ENCODE assay signal across 22 cellular contexts in genomic region chr12:52164624-52165023, GRCh38. TPM values are rescaled to one million over a fixed set of nuclear protein-coding genes. Genes with fewer than 3 reads are reported as not detected.
A peak's percentile ranks its signal among the peaks of the same experiment; 100 is the strongest.
DNase-seq lines count a peak whose midpoint lies in the region; ATAC-seq, FAIRE-seq and TF ChIP-seq lines count a peak whose summit lies in the region.
"Had no signal": no experiment of that assay in that cellular context is flagged by ENCODE, and none has a peak within 500 bp of the region (broad histone marks: within the 10 kb centered on the region; RNA-seq: fewer than 3 reads in every experiment).

No MANE protein-coding gene starts in this region.

- no peak overlapping the region for H3K4me3 Mint-ChIP-seq in CD14-positive monocyte
- H3K4me3 Mint-ChIP-seq: activated CD4-positive, alpha-beta memory T cell treated with anti-CD3 and anti-CD28 coated beads for 36 hours; activated naive CD4-positive, alpha-beta T cell treated with anti-CD3 and anti-CD28 coated beads, Interleukin-2, amount 50 U/mL, for 24 hours; activated T-cell treated with anti-CD3 and anti-CD28 coated beads, Interleukin-2, amount 50 U/mL, for 4 hours; CD8-positive, alpha-beta T cell; dendritic cell treated with granulocyte-macrophage colony-stimulating factor and Interleukin-4, amounts not matched to agents 40 ng/mL and 50 ng/mL, for 4 days; T-helper 1 cell treated with Interleukin-12 subunit alpha and Interleukin-12 subunit beta and Interleukin-4 antibody, amounts not matched to agents 30 μg/mL and 1 μg/mL, for 36 hours had no signal

- no peaks in the 10 kb centered on the region for H3K9me1 ChIP-seq in keratinocyte (ENCODE audit: control insufficient read depth, extremely low read depth, insufficient read depth, low read length)

- H3K9ac ChIP-seq in HUES6 (ENCODE audit: low read length): peak overlapping the region; percentile 39
- H3K9ac ChIP-seq in keratinocyte (ENCODE audit: control insufficient read depth, extremely low read depth, insufficient read depth, low read length): no peak overlapping the region

- peaks cover 2 to 5% (median 2%) of the 10 kb centered on the region in 3 donors for H3K27me3 Mint-ChIP-seq in CD14-positive monocyte (ENCODE audit: low read depth in 3 of 3)
- H3K27me3 Mint-ChIP-seq: activated CD4-positive, alpha-beta memory T cell treated with anti-CD3 and anti-CD28 coated beads for 36 hours; activated naive CD4-positive, alpha-beta T cell treated with anti-CD3 and anti-CD28 coated beads, Interleukin-2, amount 50 U/mL, for 24 hours had no signal

- H3K9me3 ChIP-seq in HUES6 (ENCODE audit: control insufficient read depth, insufficient read depth, low read depth, low read length): no peaks in the 10 kb centered on the region
- no peaks in the 10 kb centered on the region for H3K9me3 ChIP-seq in RWPE2 (ENCODE audit: severe bottlenecking)
- no peaks in the 10 kb centered on the region for H3K9me3 ChIP-seq in keratinocyte (ENCODE audit: control insufficient read depth, low read depth, low read length)
- no peaks in the 10 kb centered on the region for H3K9me3 ChIP-seq in sigmoid colon
- H3K9me3 ChIP-seq: gastroesophageal sphincter, left lung, stomach had no signal

- peak; percentile 43 for ATAC-seq in RWPE2 (ENCODE audit: low read depth)

- H3K36me3 ChIP-seq in HUES6 (ENCODE audit: control insufficient read depth, insufficient read depth, low read length) (no peaks in the 10 kb centered on the region), RWPE2 (ENCODE audit: low read depth) (no peaks in the 10 kb centered on the region), keratinocyte (ENCODE audit: control insufficient read depth in 2 of 2, extremely low read depth in 1 of 2, insufficient read depth in 2 of 2, low read length in 2 of 2) (no peaks in the 10 kb centered on the region), sigmoid colon (no peaks in the 10 kb centered on the region)
- H3K36me3 ChIP-seq: gastroesophageal sphincter, left lung, stomach, WERI-Rb-1 had no signal

- H3K4me1 Mint-ChIP-seq in CD14-positive monocyte: peaks cover 38% of the 10 kb centered on the region

- dilution Hi-C loops in keratinocyte (cut with MboI; ENCODE audit: extremely low pct_ligation_motif_present, low sequenced_read_pairs): no loop called here

- intact Hi-C loops in CD14-positive monocyte (cut with micrococcal nuclease): no loop called here
- intact Hi-C loops in sigmoid colon (cut with DNase I): no loop called here

- no peak overlapping the region for H2AFZ ChIP-seq in keratinocyte (ENCODE audit: control insufficient read depth, low read length)

- TF ChIP-seq EP300 in sigmoid colon (IDR thresholded peaks at IDR 0.05): no peak

- TF ChIP-seq CTCF in CD14-positive monocyte (IDR thresholded peaks at IDR 0.05) (no peak), RWPE2 (IDR thresholded peaks at IDR 0.05; ENCODE audit: poor library complexity, severe bottlenecking) (no peak), keratinocyte (optimal IDR thresholded peaks at IDR 0.05 in 1 of 3, IDR thresholded peaks at IDR 0.05 in 1 of 3, conservative IDR thresholded peaks at IDR 0.05 in 1 of 3; ENCODE audit: extremely low read depth in 1 of 3, insufficient read depth in 2 of 3, low read length in 3 of 3) (no peak), sigmoid colon (IDR thresholded peaks at IDR 0.05) (no peak)

- WGBS in sigmoid colon, 2 donors: 61 to 80% methylated on average over 13 of the region's 13 CpGs

- H3K36me3 Mint-ChIP-seq in CD14-positive monocyte: no peaks in the 10 kb centered on the region
- H3K36me3 Mint-ChIP-seq: activated CD4-positive, alpha-beta memory T cell treated with anti-CD3 and anti-CD28 coated beads for 36 hours; activated naive CD4-positive, alpha-beta T cell treated with anti-CD3 and anti-CD28 coated beads, Interleukin-2, amount 50 U/mL, for 24 hours; CD8-positive, alpha-beta T cell had no signal

- H3K9me3 Mint-ChIP-seq in CD14-positive monocyte: no peaks in the 10 kb centered on the region
- H3K9me3 Mint-ChIP-seq: activated CD4-positive, alpha-beta memory T cell treated with anti-CD3 and anti-CD28 coated beads for 36 hours; activated naive CD4-positive, alpha-beta T cell treated with anti-CD3 and anti-CD28 coated beads, Interleukin-2, amount 50 U/mL, for 24 hours; activated T-cell treated with anti-CD3 and anti-CD28 coated beads, Interleukin-2, amount 50 U/mL, for 4 hours; CD8-positive, alpha-beta T cell; dendritic cell treated with granulocyte-macrophage colony-stimulating factor and Interleukin-4, amounts not matched to agents 40 ng/mL and 50 ng/mL, for 4 days; T-helper 1 cell treated with Interleukin-12 subunit alpha and Interleukin-12 subunit beta and Interleukin-4 antibody, amounts not matched to agents 30 μg/mL and 1 μg/mL, for 36 hours had no signal

- no peak for TF ChIP-seq POLR2A in sigmoid colon (IDR thresholded peaks at IDR 0.05)

- H3K4me1 ChIP-seq in HUES6 (ENCODE audit: control insufficient read depth, insufficient read depth, low read length): peaks cover 25% of the 10 kb centered on the region
- H3K4me1 ChIP-seq in RWPE2 (ENCODE audit: insufficient read depth, poor library complexity, severe bottlenecking): peaks cover 22% of the 10 kb centered on the region
- peaks cover 26% of the 10 kb centered on the region for H3K4me1 ChIP-seq in keratinocyte (ENCODE audit: control insufficient read depth, extremely low read depth, insufficient read depth, low read length)
- peaks cover 0 to 14% (median 8%) of the 10 kb centered on the region in 4 donors for H3K4me1 ChIP-seq in sigmoid colon

- H3K27ac Mint-ChIP-seq in CD14-positive monocyte: peak overlapping the region in 6 of 7 donors; percentile 15 to 88 (median 81)
- H3K27ac Mint-ChIP-seq: activated CD4-positive, alpha-beta memory T cell treated with anti-CD3 and anti-CD28 coated beads for 36 hours; activated naive CD4-positive, alpha-beta T cell treated with anti-CD3 and anti-CD28 coated beads, Interleukin-2, amount 50 U/mL, for 24 hours; CD8-positive, alpha-beta T cell; T-helper 1 cell treated with Interleukin-12 subunit alpha and Interleukin-12 subunit beta and Interleukin-4 antibody, amounts not matched to agents 30 μg/mL and 1 μg/mL, for 36 hours had no signal

- FAIRE-seq in keratinocyte (lab: Jason Lieb, UNC): peak; percentile 20

- DNase-seq in CD14-positive monocyte (ENCODE audit: low spot score): no peak
- DNase-seq in RWPE2 (ENCODE audit: low spot score): no peak
- DNase-seq in keratinocyte (ENCODE audit: low read depth, low spot score): no peak
- no peak for DNase-seq in cerebellar cortex (ENCODE audit: low spot score)
- no peak for DNase-seq in ecto neural progenitor cell (ENCODE audit: low spot score)
- DNase-seq in HuH-7 (ENCODE audit: low spot score): no peak
- no peak for DNase-seq in sigmoid colon
- DNase-seq: activated T-cell treated with anti-CD3 and anti-CD28 coated beads, Interleukin-2, amount 50 U/mL, for 4 hours; KG1; SIG-M5 had no signal

- no peak overlapping the region for H3K4me2 ChIP-seq in keratinocyte (ENCODE audit: control insufficient read depth, extremely low read depth, insufficient read depth, low read depth, low read length)

- H3K4me3 ChIP-seq in HUES6 (ENCODE audit: low read depth, low read length) (no peak overlapping the region), RWPE2 (ENCODE audit: severe bottlenecking) (no peak overlapping the region), keratinocyte (ENCODE audit: control insufficient read depth in 2 of 3, extremely low read depth in 1 of 3, insufficient read depth in 2 of 3, low read depth in 1 of 3, low read length in 3 of 3) (no peak overlapping the region), sigmoid colon (no peak overlapping the region)
- H3K4me3 ChIP-seq: gastroesophageal sphincter, left lung, stomach had no signal

- H3K27ac ChIP-seq in HUES6 (ENCODE audit: low read depth, low read length) (no peak overlapping the region), RWPE2 (ENCODE audit: poor library complexity, severe bottlenecking) (peak overlapping the region; percentile 84), keratinocyte (ENCODE audit: control insufficient read depth, insufficient read depth, low read length) (no peak overlapping the region), sigmoid colon (no peak overlapping the region)
- H3K27ac ChIP-seq: HL-60, WERI-Rb-1 had no signal

- no peaks in the 10 kb centered on the region for H3K79me2 ChIP-seq in keratinocyte (ENCODE audit: control insufficient read depth, insufficient read depth, low read length)

- H3K27me3 ChIP-seq in HUES6 (ENCODE audit: control insufficient read depth, insufficient read depth, low read length) (no peaks in the 10 kb centered on the region), RWPE2 (ENCODE audit: insufficient read depth, poor library complexity, severe bottlenecking) (no peaks in the 10 kb centered on the region), keratinocyte (ENCODE audit: control insufficient read depth, extremely low read depth, insufficient read depth, low read length) (no peaks in the 10 kb centered on the region), sigmoid colon (no peaks in the 10 kb centered on the region)
- H3K27me3 ChIP-seq: gastroesophageal sphincter, left lung, stomach had no signal

- H4K20me1 ChIP-seq in keratinocyte (ENCODE audit: control insufficient read depth, extremely low read depth, insufficient read depth, low read length): no peaks in the 10 kb centered on the region

RNA-seq across cellular contexts. Expression of gene KRT80, which starts 27.2 kb away (rescaled TPM):
- polyA plus RNA-seq in CD14-positive monocyte (under 1 TPM; 0.18 to 0.52 TPM), keratinocyte (3.3 to 7.2 TPM (median 4.1 TPM) in 3 replicates), sigmoid colon (under 1 TPM in 2 of 3 donors, not detected in 1; under 0.01 to 0.34 TPM)
- 109 TPM for polyA plus RNA-seq in keratinocyte (2011; ENCODE audit: low read depth)
- 4.2 and 7.4 TPM in 2 replicates for polyA plus RNA-seq in keratinocyte (2011; cell fraction: cytosol; rRNA removed)
- polyA plus RNA-seq in keratinocyte (2011; cell fraction: nucleus; rRNA removed): 7.3 and 11.7 TPM in 2 replicates
- polyA plus RNA-seq in keratinocyte (2012; ENCODE audit: low replicate concordance): 7.1 and 246 TPM in 2 replicates
- polyA minus RNA-seq in keratinocyte: 4.3 to 10.4 TPM (median 6.0 TPM) in 3 replicates
- polyA minus RNA-seq in keratinocyte (2011; cell fraction: cytosol; rRNA and poly(A)+ RNA removed): 7.9 TPM
- polyA minus RNA-seq in keratinocyte (2011; cell fraction: nucleus; rRNA and poly(A)+ RNA removed): 6.9 and 10.4 TPM in 2 replicates
- not detected for total RNA-seq in sigmoid colon
- total RNA-seq: activated CD4-positive, alpha-beta memory T cell treated with anti-CD3 and anti-CD28 coated beads for 36 hours; CD8-positive, alpha-beta T cell; H7 had no signal
